Comparison of ENCODE assay signal across 19 cellular contexts in genomic region chr4:71201817-71202576, GRCh38.
"Had no signal": no experiment of that assay in that cellular context is flagged by ENCODE, and none has a peak within 500 bp of the region (broad histone marks: within the 10 kb centered on the region; RNA-seq: fewer than 3 reads in every experiment).

No MANE protein-coding gene starts in this region.

- H3K4me3 ChIP-seq: colonic mucosa, heart left ventricle, mucosa of descending colon, right atrium auricular region, sigmoid colon, skin epidermis, tibial artery, upper lobe of right lung had no signal

- ATAC-seq: heart left ventricle; naive thymus-derived CD8-positive, alpha-beta T cell; upper lobe of right lung had no signal

- H3K9me3 ChIP-seq: colonic mucosa, heart left ventricle, mucosa of descending colon, neutrophil, right atrium auricular region, sigmoid colon, tibial artery, upper lobe of right lung had no signal

- H3K27me3 ChIP-seq: colonic mucosa, heart left ventricle, neutrophil, right atrium auricular region, sigmoid colon, tibial artery, upper lobe of right lung had no signal

- H3K4me1 ChIP-seq: sigmoid colon, tibial artery, upper lobe of right lung had no signal

- H3K4me3 Mint-ChIP-seq: naive thymus-derived CD8-positive, alpha-beta T cell; stimulated activated naive CD8-positive, alpha-beta T cell treated with anti-CD3 and anti-CD28 coated beads, Interleukin-15, Interleukin-2, amounts not matched to agents 100 ng/mL and 50 ng/mL, for 24 hours had no signal

- H3K36me3 ChIP-seq: colonic mucosa, heart left ventricle, neutrophil, right atrium auricular region, sigmoid colon, tibial artery, upper lobe of right lung had no signal

- H3K9me3 Mint-ChIP-seq: naive thymus-derived CD8-positive, alpha-beta T cell; stimulated activated naive CD8-positive, alpha-beta T cell treated with anti-CD3 and anti-CD28 coated beads, Interleukin-15, Interleukin-2, amounts not matched to agents 100 ng/mL and 50 ng/mL, for 24 hours had no signal

- H3K27me3 Mint-ChIP-seq: naive thymus-derived CD8-positive, alpha-beta T cell; stimulated activated naive CD8-positive, alpha-beta T cell treated with anti-CD3 and anti-CD28 coated beads, Interleukin-15, Interleukin-2, amounts not matched to agents 100 ng/mL and 50 ng/mL, for 24 hours had no signal

- H3K27ac ChIP-seq: colonic mucosa, heart left ventricle, neutrophil, right atrium auricular region, sigmoid colon, skin epidermis, tibial artery, upper lobe of right lung had no signal

- DNase-seq: colonic mucosa; dermis blood vessel endothelial cell; foreskin melanocyte; heart left ventricle; hippocampal formation; kidney glomerular epithelial cell; mucosa of descending colon; naive thymus-derived CD8-positive, alpha-beta T cell; posterior cingulate gyrus; sigmoid colon; stimulated activated CD4-positive, alpha-beta T cell treated with anti-CD3 and anti-CD28 coated beads, Interleukin-12 subunit alpha, Interleukin-12 subunit beta, amount 100 ng/mL, for 4 hours; stimulated activated CD4-positive, alpha-beta T cell treated with anti-CD3 and anti-CD28 coated beads, Interleukin-2, amount 100 ng/mL, for 48 hours; tibial artery; upper lobe of right lung had no signal

- H3K36me3 Mint-ChIP-seq: naive thymus-derived CD8-positive, alpha-beta T cell had no signal

- H3K27ac Mint-ChIP-seq: naive thymus-derived CD8-positive, alpha-beta T cell; stimulated activated naive CD8-positive, alpha-beta T cell treated with anti-CD3 and anti-CD28 coated beads, Interleukin-15, Interleukin-2, amounts not matched to agents 100 ng/mL and 50 ng/mL, for 24 hours had no signal

- FAIRE-seq: islet of Langerhans had no signal
